ENCODE assay signal across 1 cellular context in the genomic region with DNA sequence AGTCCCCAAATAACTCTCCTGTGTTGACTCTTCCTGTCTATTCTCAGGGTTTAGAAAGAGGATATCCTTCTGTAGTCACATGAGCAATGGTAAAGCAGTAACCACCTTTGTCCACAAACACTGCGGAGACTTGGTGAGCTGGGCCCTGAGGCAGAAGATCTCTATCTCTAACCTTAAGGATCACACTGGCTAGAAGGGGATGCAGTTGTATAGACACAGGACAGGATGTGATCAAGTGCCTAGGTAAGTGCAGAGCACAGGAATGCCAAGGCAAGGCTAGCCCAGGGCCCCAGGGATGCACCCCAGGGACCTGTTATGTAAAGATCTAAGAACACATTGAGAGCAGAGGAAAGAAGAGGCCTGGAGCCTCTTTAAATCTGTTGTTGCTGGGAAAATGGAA.
TF ChIP-seq lines count a peak whose summit lies in the region.

No MANE protein-coding gene starts in this region.

TF ChIP-seq in GM23338, 12 proteins besides CTCF, POLR2A, EP300 and RAD21 (continued from another document):
- TF ChIP-seq, protein P1, sequence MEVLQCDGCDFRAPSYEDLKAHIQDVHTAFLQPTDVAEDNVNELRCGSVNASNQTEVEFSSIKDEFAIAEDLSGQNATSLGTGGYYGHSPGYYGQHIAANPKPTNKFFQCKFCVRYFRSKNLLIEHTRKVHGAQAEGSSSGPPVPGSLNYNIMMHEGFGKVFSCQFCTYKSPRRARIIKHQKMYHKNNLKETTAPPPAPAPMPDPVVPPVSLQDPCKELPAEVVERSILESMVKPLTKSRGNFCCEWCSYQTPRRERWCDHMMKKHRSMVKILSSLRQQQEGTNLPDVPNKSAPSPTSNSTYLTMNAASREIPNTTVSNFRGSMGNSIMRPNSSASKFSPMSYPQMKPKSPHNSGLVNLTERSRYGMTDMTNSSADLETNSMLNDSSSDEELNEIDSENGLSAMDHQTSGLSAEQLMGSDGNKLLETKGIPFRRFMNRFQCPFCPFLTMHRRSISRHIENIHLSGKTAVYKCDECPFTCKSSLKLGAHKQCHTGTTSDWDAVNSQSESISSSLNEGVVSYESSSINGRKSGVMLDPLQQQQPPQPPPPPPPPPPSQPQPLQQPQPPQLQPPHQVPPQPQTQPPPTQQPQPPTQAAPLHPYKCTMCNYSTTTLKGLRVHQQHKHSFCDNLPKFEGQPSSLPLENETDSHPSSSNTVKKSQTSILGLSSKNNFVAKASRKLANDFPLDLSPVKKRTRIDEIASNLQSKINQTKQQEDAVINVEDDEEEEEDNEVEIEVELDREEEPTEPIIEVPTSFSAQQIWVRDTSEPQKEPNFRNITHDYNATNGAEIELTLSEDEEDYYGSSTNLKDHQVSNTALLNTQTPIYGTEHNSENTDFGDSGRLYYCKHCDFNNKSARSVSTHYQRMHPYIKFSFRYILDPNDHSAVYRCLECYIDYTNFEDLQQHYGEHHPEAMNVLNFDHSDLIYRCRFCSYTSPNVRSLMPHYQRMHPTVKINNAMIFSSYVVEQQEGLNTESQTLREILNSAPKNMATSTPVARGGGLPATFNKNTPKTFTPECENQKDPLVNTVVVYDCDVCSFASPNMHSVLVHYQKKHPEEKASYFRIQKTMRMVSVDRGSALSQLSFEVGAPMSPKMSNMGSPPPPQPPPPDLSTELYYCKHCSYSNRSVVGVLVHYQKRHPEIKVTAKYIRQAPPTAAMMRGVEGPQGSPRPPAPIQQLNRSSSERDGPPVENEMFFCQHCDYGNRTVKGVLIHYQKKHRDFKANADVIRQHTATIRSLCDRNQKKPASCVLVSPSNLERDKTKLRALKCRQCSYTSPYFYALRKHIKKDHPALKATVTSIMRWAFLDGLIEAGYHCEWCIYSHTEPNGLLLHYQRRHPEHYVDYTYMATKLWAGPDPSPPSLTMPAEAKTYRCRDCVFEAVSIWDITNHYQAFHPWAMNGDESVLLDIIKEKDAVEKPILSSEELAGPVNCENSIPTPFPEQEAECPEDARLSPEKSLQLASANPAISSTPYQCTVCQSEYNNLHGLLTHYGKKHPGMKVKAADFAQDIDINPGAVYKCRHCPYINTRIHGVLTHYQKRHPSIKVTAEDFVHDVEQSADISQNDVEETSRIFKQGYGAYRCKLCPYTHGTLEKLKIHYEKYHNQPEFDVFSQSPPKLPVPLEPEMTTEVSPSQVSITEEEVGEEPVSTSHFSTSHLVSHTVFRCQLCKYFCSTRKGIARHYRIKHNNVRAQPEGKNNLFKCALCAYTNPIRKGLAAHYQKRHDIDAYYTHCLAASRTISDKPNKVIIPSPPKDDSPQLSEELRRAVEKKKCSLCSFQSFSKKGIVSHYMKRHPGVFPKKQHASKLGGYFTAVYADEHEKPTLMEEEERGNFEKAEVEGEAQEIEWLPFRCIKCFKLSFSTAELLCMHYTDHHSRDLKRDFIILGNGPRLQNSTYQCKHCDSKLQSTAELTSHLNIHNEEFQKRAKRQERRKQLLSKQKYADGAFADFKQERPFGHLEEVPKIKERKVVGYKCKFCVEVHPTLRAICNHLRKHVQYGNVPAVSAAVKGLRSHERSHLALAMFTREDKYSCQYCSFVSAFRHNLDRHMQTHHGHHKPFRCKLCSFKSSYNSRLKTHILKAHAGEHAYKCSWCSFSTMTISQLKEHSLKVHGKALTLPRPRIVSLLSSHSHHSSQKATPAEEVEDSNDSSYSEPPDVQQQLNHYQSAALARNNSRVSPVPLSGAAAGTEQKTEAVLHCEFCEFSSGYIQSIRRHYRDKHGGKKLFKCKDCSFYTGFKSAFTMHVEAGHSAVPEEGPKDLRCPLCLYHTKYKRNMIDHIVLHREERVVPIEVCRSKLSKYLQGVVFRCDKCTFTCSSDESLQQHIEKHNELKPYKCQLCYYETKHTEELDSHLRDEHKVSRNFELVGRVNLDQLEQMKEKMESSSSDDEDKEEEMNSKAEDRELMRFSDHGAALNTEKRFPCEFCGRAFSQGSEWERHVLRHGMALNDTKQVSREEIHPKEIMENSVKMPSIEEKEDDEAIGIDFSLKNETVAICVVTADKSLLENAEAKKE (CRISPR knock-in tag; IDR thresholded peaks at IDR 0.05): no peak
- TF ChIP-seq, protein P2, sequence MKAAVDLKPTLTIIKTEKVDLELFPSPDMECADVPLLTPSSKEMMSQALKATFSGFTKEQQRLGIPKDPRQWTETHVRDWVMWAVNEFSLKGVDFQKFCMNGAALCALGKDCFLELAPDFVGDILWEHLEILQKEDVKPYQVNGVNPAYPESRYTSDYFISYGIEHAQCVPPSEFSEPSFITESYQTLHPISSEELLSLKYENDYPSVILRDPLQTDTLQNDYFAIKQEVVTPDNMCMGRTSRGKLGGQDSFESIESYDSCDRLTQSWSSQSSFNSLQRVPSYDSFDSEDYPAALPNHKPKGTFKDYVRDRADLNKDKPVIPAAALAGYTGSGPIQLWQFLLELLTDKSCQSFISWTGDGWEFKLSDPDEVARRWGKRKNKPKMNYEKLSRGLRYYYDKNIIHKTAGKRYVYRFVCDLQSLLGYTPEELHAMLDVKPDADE (IDR thresholded peaks at IDR 0.05): no peak
- TF ChIP-seq NANOG (IDR thresholded peaks at IDR 0.05; ENCODE audit: borderline replicate concordance) (no peak), ZNF114 (CRISPR knock-in tag; IDR thresholded peaks at IDR 0.05) (no peak), POLR2AphosphoS5 (IDR thresholded peaks at IDR 0.05; ENCODE audit: low read depth) (no peak), CREB1 (CRISPR knock-in tag; IDR thresholded peaks at IDR 0.05; ENCODE audit: low read depth) (no peak), REST (IDR thresholded peaks at IDR 0.05; ENCODE audit: unreplicated experiment) (no peak)
